ENCODE assay signal across 9 cellular contexts in genomic region chr3:152383136-152383606, GRCh38.
DNase-seq lines count a peak whose midpoint lies in the region; ATAC-seq and TF ChIP-seq lines count a peak whose summit lies in the region.
"Had no signal": no experiment of that assay in that cellular context is flagged by ENCODE, and none has a peak within 500 bp of the region (broad histone marks: within the 10 kb centered on the region; RNA-seq: fewer than 3 reads in every experiment).

No MANE protein-coding gene starts in this region.

- 55 to 59% methylated on average over 1 of the region's 1 CpG for WGBS in GM23248 (ENCODE audit: low coverage in 1 of 2, low lambda C conversion rate in 2 of 2, missing lambda C conversion rate in 2 of 2), 2 experiments

- H3K4me3 ChIP-seq in GM23248 (peak overlapping the region; percentile 61; the same call in 1 of the 2 replicates), skin epidermis (peak overlapping the region in 1 of 7 experiments; percentile 29)

- no peaks in the 10 kb centered on the region for H3K27me3 ChIP-seq in GM23248 (replicated peaks; ENCODE audit: insufficient read depth)
- H3K27me3 ChIP-seq in layer of hippocampus (ENCODE audit: control insufficient read depth, insufficient read depth, low read length): no peaks in the 10 kb centered on the region

- peak overlapping the region; percentile 89 for H3K27ac Mint-ChIP-seq in activated naive CD8-positive, alpha-beta T cell

- no peaks in the 10 kb centered on the region for H4K20me1 ChIP-seq in GM23248 (ENCODE audit: insufficient read depth)

- TF ChIP-seq POLR2A in GM18505 (IDR thresholded peaks at IDR 0.05; ENCODE audit: borderline replicate concordance, extremely low read depth, insufficient read depth, insufficient read length): no peak

- peaks cover 66% of the 10 kb centered on the region for H3F3A ChIP-seq in GM23248 (ENCODE audit: insufficient read depth)

- H3K27ac ChIP-seq in GM23248: peak overlapping the region; percentile 16; the same call in 1 of the 2 replicates
- peak overlapping the region; percentile 60 for H3K27ac ChIP-seq in layer of hippocampus (ENCODE audit: low read depth, low read length)
- H3K27ac ChIP-seq in skin epidermis: peak overlapping the region in 15 of 21 experiments; percentile 16 to 82 (median 64)

- ATAC-seq in HG02970 (IDR thresholded peaks at IDR 0.05; ENCODE audit: low FRiP score, unreplicated experiment) (no peak), GM18505 (IDR thresholded peaks at IDR 0.05; ENCODE audit: unreplicated experiment) (no peak)

- no peaks in the 10 kb centered on the region for H3K9me3 Mint-ChIP-seq in activated naive CD8-positive, alpha-beta T cell (ENCODE audit: low read depth)

- no peaks in the 10 kb centered on the region for H3K27me3 Mint-ChIP-seq in activated naive CD8-positive, alpha-beta T cell

- peaks cover 86% of the 10 kb centered on the region for H3K4me1 ChIP-seq in GM23248 (ENCODE audit: insufficient read depth)

- peak overlapping the region; percentile 59; the same call in 1 of the 2 replicates for H3K9ac ChIP-seq in GM23248

- H3K9me3 ChIP-seq in GM23248 (ENCODE audit: low read depth): no peaks in the 10 kb centered on the region

- peaks cover 98% of the 10 kb centered on the region for H3K79me2 ChIP-seq in GM23248 (ENCODE audit: insufficient read depth)

- DNase-seq in GM23248 (no peak), cortex of kidney (lab: John Stamatoyannopoulos, UW) (no peak), NCI-H2196 (lab: John Stamatoyannopoulos, UW; ENCODE audit: unreplicated experiment) (no peak)
- DNase-seq: activated effector memory CD4-positive, alpha-beta T cell treated with anti-CD3 and anti-CD28 coated beads, Interleukin-2, amount 50 U/mL, for 16 hours had no signal

- H3K4me2 ChIP-seq in GM23248 (ENCODE audit: unreplicated experiment): peak overlapping the region; percentile 85

- H3K36me3 ChIP-seq in GM23248 (ENCODE audit: low read depth): peaks cover 7% of the 10 kb centered on the region

- in situ Hi-C loops in GM23248 (cut with MboI): no loop called here

- peak overlapping the region; percentile 75 for H3K4me3 Mint-ChIP-seq in activated naive CD8-positive, alpha-beta T cell

- no peaks in the 10 kb centered on the region for H3K9me2 ChIP-seq in GM23248 (ENCODE audit: insufficient read depth)

- H2AFZ ChIP-seq in GM23248: no peak overlapping the region

- peaks cover 86% of the 10 kb centered on the region for H3K4me1 Mint-ChIP-seq in activated naive CD8-positive, alpha-beta T cell (ENCODE audit: low read depth)

- peaks cover 4% of the 10 kb centered on the region for H3K36me3 Mint-ChIP-seq in activated naive CD8-positive, alpha-beta T cell
